Comparison of ENCODE assay signal across 8 cellular contexts in genomic region chr19:13115936-13116281, GRCh38. TPM values are rescaled to one million over a fixed set of nuclear protein-coding genes. Genes with fewer than 3 reads are reported as not detected.
DNase-seq lines count a peak whose midpoint lies in the region; ATAC-seq and TF ChIP-seq lines count a peak whose summit lies in the region.

No MANE protein-coding gene starts in this region.

- peak overlapping the region in 6 of 8 donors; percentile 51 to 95 (median 94) for H3K27ac Mint-ChIP-seq in CD8-positive, alpha-beta memory T cell

- H3K4me1 Mint-ChIP-seq in CD8-positive, alpha-beta memory T cell, result peaks cover 36 to 46% (median 45%) of the 10 kb centered on the region in 3 donors

- no peaks in the 10 kb centered on the region for H3K27me3 ChIP-seq in CD8-positive, alpha-beta memory T cell (ENCODE audit: insufficient read depth, low read length, poor library complexity, severe bottlenecking)
- H3K27me3 ChIP-seq in Panc1 (ENCODE audit: control insufficient read depth, insufficient read depth, low read length), result no peaks in the 10 kb centered on the region
- no peaks in the 10 kb centered on the region for H3K27me3 ChIP-seq in parathyroid adenoma (ENCODE audit: control insufficient read depth, insufficient read depth, low read length)

- ATAC-seq in Panc1 (no peak), GM21825 (IDR thresholded peaks at IDR 0.05; ENCODE audit: unreplicated experiment) (no peak), GM21619 (IDR thresholded peaks at IDR 0.05; ENCODE audit: unreplicated experiment) (no peak)

- CTCF ChIA-PET in CD8-positive, alpha-beta memory T cell (lab: Charles Lee), result interaction anchor here (2.2 kb wide), 1 partner anchor 11 kb away, joined by 8 read pairs; no protein-coding TSS in a partner anchor
- CTCF ChIA-PET in Panc1 (lab: Charles Lee), result no interaction called here

- H3K27me3 Mint-ChIP-seq in CD8-positive, alpha-beta memory T cell, result peaks cover 0 to 5% of the 10 kb centered on the region in 2 donors

- peaks cover 9% of the 10 kb centered on the region for H3K79me2 ChIP-seq in parathyroid adenoma

- peaks cover 0 to 31% (median 0%) of the 10 kb centered on the region in 3 donors for H3K36me3 Mint-ChIP-seq in CD8-positive, alpha-beta memory T cell

- POLR2A ChIA-PET in CD8-positive, alpha-beta memory T cell (lab: Charles Lee), result interaction anchor here (0.5 to 1.2 kb wide), 2 partner anchors 34 to 52 kb away, joined by 3 to 5 read pairs; partner anchors contain the start of genes IER2 and STX10
- POLR2A ChIA-PET in Panc1 (lab: Charles Lee), result no interaction called here

- peak overlapping the region; percentile 85 for H2AFZ ChIP-seq in parathyroid adenoma

- no peak for DNase-seq in CD8-positive, alpha-beta memory T cell
- DNase-seq in Panc1 (ENCODE audit: low read depth, low spot score), result no peak
- no peak for DNase-seq in epithelial cell of proximal tubule (ENCODE audit: low read depth)
- no peak for DNase-seq in anterior cingulate cortex (lab: John Stamatoyannopoulos, UW)
- no peak for DNase-seq in SHP77 treated with DMSO at 0.1 percent for 48 hours (lab: John Stamatoyannopoulos, UW)

- H3K4me1 ChIP-seq in CD8-positive, alpha-beta memory T cell (ENCODE audit: insufficient read depth, low read length), result peaks cover 35% of the 10 kb centered on the region
- H3K4me1 ChIP-seq in Panc1 (ENCODE audit: control insufficient read depth, insufficient read depth, low read length), result peaks cover 26% of the 10 kb centered on the region
- peaks cover 14% of the 10 kb centered on the region for H3K4me1 ChIP-seq in parathyroid adenoma

- TF ChIP-seq CTCF in Panc1 (IDR thresholded peaks at IDR 0.05) (no peak), epithelial cell of proximal tubule (conservative IDR thresholded peaks at IDR 0.05; ENCODE audit: low read depth, low read length) (no peak), parathyroid adenoma (IDR thresholded peaks at IDR 0.05) (no peak)

- no peaks in the 10 kb centered on the region for H3K9me3 ChIP-seq in CD8-positive, alpha-beta memory T cell (ENCODE audit: low read length)
- H3K9me3 ChIP-seq in Panc1 (ENCODE audit: control insufficient read depth, insufficient read depth, low read depth, low read length) (no peaks in the 10 kb centered on the region), parathyroid adenoma (ENCODE audit: control insufficient read depth, low read length) (no peaks in the 10 kb centered on the region)

- BruUV-seq in Panc1 (replicated peaks; lab: Mats Ljungman, UMichigan), result no TSS peak

- H3K36me3 ChIP-seq in CD8-positive, alpha-beta memory T cell (ENCODE audit: insufficient read depth, low read length), result no peaks in the 10 kb centered on the region
- peaks cover 5% of the 10 kb centered on the region for H3K36me3 ChIP-seq in Panc1 (ENCODE audit: control insufficient read depth, insufficient read depth, low read length)
- H3K36me3 ChIP-seq in parathyroid adenoma (ENCODE audit: control insufficient read depth, insufficient read depth, low read length), result no peaks in the 10 kb centered on the region

- peak overlapping the region; percentile 81 for H3K4me3 ChIP-seq in CD8-positive, alpha-beta memory T cell (ENCODE audit: low read length)
- H3K4me3 ChIP-seq in Panc1 (ENCODE audit: low read depth in 2 of 2, low read length in 2 of 2) (peak overlapping the region; percentile 90 to 92), epithelial cell of proximal tubule (ENCODE audit: low read depth, low read length) (peak overlapping the region; percentile 98), parathyroid adenoma (ENCODE audit: low read depth, low read length) (peak overlapping the region; percentile 89)

- peak overlapping the region; percentile 90 to 98 (median 92) for H3K4me3 Mint-ChIP-seq in CD8-positive, alpha-beta memory T cell

- in situ Hi-C loops in Panc1 (cut with HindIII; ENCODE audit: low pct_unique_long_range_greater_than_20kb, low sequenced_read_pairs), result no loop called here

- H3K27ac ChIP-seq in CD8-positive, alpha-beta memory T cell (ENCODE audit: low read depth, low read length), result peak overlapping the region; percentile 57
- peak overlapping the region; percentile 91 for H3K27ac ChIP-seq in Panc1 (ENCODE audit: low read length)
- peak overlapping the region; percentile 58 for H3K27ac ChIP-seq in parathyroid adenoma

- no peaks in the 10 kb centered on the region for H3K9me3 Mint-ChIP-seq in CD8-positive, alpha-beta memory T cell

- intact Hi-C loops in Panc1 (cut with micrococcal nuclease; ENCODE audit: unreplicated experiment), result no loop called here

- no peak overlapping the region for H3K9ac ChIP-seq in parathyroid adenoma

- H3K4me2 ChIP-seq in parathyroid adenoma (ENCODE audit: low read length), result peak overlapping the region; percentile 87

RNA-seq across cellular contexts. Expression of gene TRMT1, which starts 0.6 kb away (rescaled TPM):
- total RNA-seq in CD8-positive, alpha-beta memory T cell, result 100 to 1,000 TPM; 138 TPM
- 18.2 TPM for polyA plus RNA-seq in CD8-positive, alpha-beta memory T cell
- 52.0 TPM for total RNA-seq in Panc1 (2021; ENCODE audit: unreplicated experiment)
- 41.4 TPM for polyA plus RNA-seq in Panc1 (2012; ENCODE audit: insufficient read length)
- 49.9 and 56.1 TPM in 2 replicates for total RNA-seq in epithelial cell of proximal tubule

RNA-seq across cellular contexts. Expression of gene NACC1, which starts 2.2 kb away (rescaled TPM):
- 100 to 1,000 TPM in 1 of 2 experiments, 10 to 100 TPM in 1; 89.9 to 111 TPM for total RNA-seq in CD8-positive, alpha-beta memory T cell
- polyA plus RNA-seq in CD8-positive, alpha-beta memory T cell, result 3.9 TPM
- total RNA-seq in Panc1 (2021; ENCODE audit: unreplicated experiment) (129 TPM), epithelial cell of proximal tubule (72.2 and 114 TPM in 2 replicates)
- polyA plus RNA-seq in Panc1 (2012; ENCODE audit: insufficient read length), result 97.8 TPM

RNA-seq across cellular contexts. Expression of gene LYL1, which starts 13.3 kb away (rescaled TPM):
- 1 to 10 TPM; 2.3 to 2.5 TPM for total RNA-seq in CD8-positive, alpha-beta memory T cell
- polyA plus RNA-seq in CD8-positive, alpha-beta memory T cell, result 4.1 TPM
- total RNA-seq in Panc1 (2021; ENCODE audit: unreplicated experiment) (0.23 TPM), epithelial cell of proximal tubule (4.0 and 6.9 TPM in 2 replicates)
- 0.48 TPM for polyA plus RNA-seq in Panc1 (2012; ENCODE audit: insufficient read length)

RNA-seq across cellular contexts. Expression of gene STX10, which starts 34.3 kb away (rescaled TPM):
- total RNA-seq in CD8-positive, alpha-beta memory T cell, result 10 to 100 TPM; 60.9 to 63.7 TPM
- polyA plus RNA-seq in CD8-positive, alpha-beta memory T cell, result 58.7 TPM
- total RNA-seq in Panc1 (2021; ENCODE audit: unreplicated experiment) (43.6 TPM), epithelial cell of proximal tubule (89.0 and 92.7 TPM in 2 replicates)
- polyA plus RNA-seq in Panc1 (2012; ENCODE audit: insufficient read length), result 108 TPM

RNA-seq across cellular contexts. Expression of gene IER2, which starts 34.3 kb away (rescaled TPM):
- 100 to 1,000 TPM; 102 to 111 TPM for total RNA-seq in CD8-positive, alpha-beta memory T cell
- polyA plus RNA-seq in CD8-positive, alpha-beta memory T cell, result 277 TPM
- total RNA-seq in Panc1 (2021; ENCODE audit: unreplicated experiment) (80.4 TPM), epithelial cell of proximal tubule (105 and 145 TPM in 2 replicates)
- 81.1 TPM for polyA plus RNA-seq in Panc1 (2012; ENCODE audit: insufficient read length)
